Comparison of ENCODE assay signal across 27 cellular contexts in genomic region chr6:53494076-53494475, GRCh38. TPM values are rescaled to one million over a fixed set of nuclear protein-coding genes. Genes with fewer than 3 reads are reported as not detected.
DNase-seq lines count a peak whose midpoint lies in the region; ATAC-seq, FAIRE-seq and TF ChIP-seq lines count a peak whose summit lies in the region.
"Had no signal": no experiment of that assay in that cellular context is flagged by ENCODE, and none has a peak within 500 bp of the region (broad histone marks: within the 10 kb centered on the region; RNA-seq: fewer than 3 reads in every experiment).

No MANE protein-coding gene starts in this region.

- intact Hi-C loops in IMR-90 (cut with micrococcal nuclease) (no loop called here), endothelial cell of umbilical vein (cut with micrococcal nuclease) (no loop called here)

- H3K4ac ChIP-seq in IMR-90 (ENCODE audit: low read depth, low read length) (peak overlapping the region; percentile 85; the same call in 1 of the 2 replicates), mesenchymal stem cell (ENCODE audit: low read depth in 1 of 2, low read length in 2 of 2) (no peak overlapping the region)

- H2BK15ac ChIP-seq in IMR-90 (ENCODE audit: low read depth, low read length), result peak overlapping the region; percentile 61; the same call in 2 of the 3 replicates
- no peak overlapping the region for H2BK15ac ChIP-seq in mesenchymal stem cell (ENCODE audit: low read depth, poor library complexity, severe bottlenecking)

- no peak overlapping the region for H2AK9ac ChIP-seq in IMR-90 (replicated peaks; ENCODE audit: low read depth, low read length, poor library complexity)

- H4K20me1 ChIP-seq in IMR-90 (ENCODE audit: insufficient read depth, low read length) (no peaks in the 10 kb centered on the region; the same call in 1 of the 2 replicates), endothelial cell of umbilical vein (replicated peaks; ENCODE audit: control insufficient read depth, extremely low read depth, insufficient read depth, low read length) (no peaks in the 10 kb centered on the region)
- H4K20me1 ChIP-seq: BLaER1 had no signal

- peak; percentile 65 for DNase-seq in IMR-90
- peak; percentile 16 for DNase-seq in endothelial cell of umbilical vein (ENCODE audit: low read depth, low spot score)
- DNase-seq in mesenchymal stem cell, result peak; percentile 38
- DNase-seq in cortex of kidney (lab: John Stamatoyannopoulos, UW), result no peak
- no peak for DNase-seq in DMS 273 (lab: John Stamatoyannopoulos, UW; ENCODE audit: unreplicated experiment)
- DNase-seq: activated CD4-positive, alpha-beta T cell treated with anti-CD3 and anti-CD28 coated beads for 1 hour; activated CD8-positive, alpha-beta T cell treated with anti-CD3 and anti-CD28 coated beads, Interleukin-2, amount 10 ng/mL, durations not matched to agents 7 days and 5 days; activated gamma-delta T cell treated with Interleukin-2 at 50 U/mL for 16 hours; activated naive CD8-positive, alpha-beta T cell treated with anti-CD3 and anti-CD28 coated beads, Interleukin-2, amount 50 U/mL, for 24 hours; activated T-cell treated with anti-CD3 and anti-CD28 coated beads for 4 hours; effector memory CD8-positive, alpha-beta T cell; GDM1; HCEC 1CT; left ventricle myocardium superior; naive thymus-derived CD4-positive, alpha-beta T cell; NCI-H1436 treated with DMSO at 0.1 percent for 48 hours; NCI-H2107; stimulated activated naive CD8-positive, alpha-beta T cell treated with anti-CD3 and anti-CD28 coated beads, Interleukin-15, amount 100 ng/mL, for 72 hours; tibial artery had no signal

- peak overlapping the region; percentile 64; the same call in 1 of the 2 replicates for H4K5ac ChIP-seq in IMR-90 (ENCODE audit: low read depth, low read length)

- H3K27me3 ChIP-seq in ACC112 (ENCODE audit: insufficient read depth, low read length), result no peaks in the 10 kb centered on the region
- H3K27me3 ChIP-seq in IMR-90 (ENCODE audit: control insufficient read depth, insufficient read depth, low read length), result no peaks in the 10 kb centered on the region
- no peaks in the 10 kb centered on the region for H3K27me3 ChIP-seq in endothelial cell of umbilical vein (ENCODE audit: control insufficient read depth in 2 of 2, insufficient read depth in 2 of 2, low read length in 2 of 2)
- no peaks in the 10 kb centered on the region for H3K27me3 ChIP-seq in mesenchymal stem cell (ENCODE audit: control insufficient read depth in 1 of 2, insufficient read depth in 1 of 2, low read length in 2 of 2)
- H3K27me3 ChIP-seq: BLaER1, esophagus muscularis mucosa, tibial artery had no signal

- H3K56ac ChIP-seq in IMR-90 (ENCODE audit: extremely low read depth, insufficient read depth, low read length), result no peak overlapping the region; the same call in 1 of the 2 replicates

- TF ChIP-seq RAD21 in IMR-90 (IDR thresholded peaks at IDR 0.05; ENCODE audit: low read length), result no peak

- H3K4me3 ChIP-seq in ACC112 (ENCODE audit: low read depth, low read length) (peak overlapping the region; percentile 76), IMR-90 (ENCODE audit: insufficient read depth, low read depth, low read length) (no peak overlapping the region; the same call in 1 of the 2 replicates), endothelial cell of umbilical vein (replicated peaks in 1 of 3; ENCODE audit: insufficient read depth in 1 of 3, low read depth in 1 of 3, low read length in 3 of 3) (no peak overlapping the region), mesenchymal stem cell (ENCODE audit: insufficient read depth in 1 of 2, low read depth in 1 of 2, low read length in 2 of 2) (peak overlapping the region in 1 of 2 experiments; percentile 42)
- H3K4me3 ChIP-seq: BLaER1, skin epidermis had no signal

- dilution Hi-C loops in IMR-90 (cut with HindIII; ENCODE audit: low sequenced_read_pairs, unreplicated experiment), result no loop called here
- dilution Hi-C loops in endothelial cell of umbilical vein (cut with MboI; ENCODE audit: extremely low pct_ligation_motif_present, low sequenced_read_pairs), result no loop called here

- H2AK5ac ChIP-seq in IMR-90 (ENCODE audit: low read depth, low read length), result 0 out of 2 replicates have a peak overlapping the region, but pooled peaks have one; percentile 37
- no peak overlapping the region for H2AK5ac ChIP-seq in mesenchymal stem cell (ENCODE audit: low read length, severe bottlenecking)

- H2BK5ac ChIP-seq in IMR-90 (ENCODE audit: low read depth, low read length, poor library complexity, severe bottlenecking) (peak overlapping the region; percentile 93), mesenchymal stem cell (ENCODE audit: low read depth, low read length, poor library complexity, severe bottlenecking) (no peak overlapping the region)

- no peak for TF ChIP-seq CTCF in IMR-90 (conservative IDR thresholded peaks at IDR 0.05; ENCODE audit: low read depth, low read length)
- no peak for TF ChIP-seq CTCF in endothelial cell of umbilical vein (IDR thresholded peaks at IDR 0.05; ENCODE audit: extremely low read depth in 1 of 2, insufficient read depth in 1 of 2, low read depth in 1 of 2, low read length in 2 of 2)

- H3K4me2 ChIP-seq in IMR-90 (ENCODE audit: low read depth, low read length), result peak overlapping the region; percentile 91; the same call in 1 of the 2 replicates
- no peak overlapping the region for H3K4me2 ChIP-seq in endothelial cell of umbilical vein (ENCODE audit: insufficient read depth, low read length)
- H3K4me2 ChIP-seq in mesenchymal stem cell (ENCODE audit: low read length, poor library complexity, severe bottlenecking), result no peak overlapping the region
- H3K4me2 ChIP-seq: BLaER1 had no signal

- H3K79me1 ChIP-seq in IMR-90 (ENCODE audit: low read depth in 1 of 2, low read length in 2 of 2), result peaks cover 0 to 1% of the 10 kb centered on the region in 2 experiments; a peak in 1 of 4 replicates
- no peaks in the 10 kb centered on the region for H3K79me1 ChIP-seq in mesenchymal stem cell (replicated peaks; ENCODE audit: low read length, poor library complexity, severe bottlenecking)

- ATAC-seq in IMR-90 (ENCODE audit: low read depth) (peak; percentile 16), HG02852 (IDR thresholded peaks at IDR 0.05; ENCODE audit: unreplicated experiment) (no peak), HG02973 (IDR thresholded peaks at IDR 0.05; ENCODE audit: unreplicated experiment) (no peak)
- ATAC-seq: effector memory CD8-positive, alpha-beta T cell; naive thymus-derived CD4-positive, alpha-beta T cell had no signal

- BruUV-seq in IMR-90 (replicated peaks; lab: Mats Ljungman, UMichigan) (no TSS peak), endothelial cell of umbilical vein (replicated peaks; lab: Mats Ljungman, UMichigan) (no TSS peak)

- no peak for TF ChIP-seq POLR2A in IMR-90 (IDR thresholded peaks at IDR 0.05; ENCODE audit: low read depth, low read length)
- no peak for TF ChIP-seq POLR2A in endothelial cell of umbilical vein (IDR thresholded peaks at IDR 0.05; ENCODE audit: low read depth, low read length)

- in situ Hi-C loops in IMR-90 (cut with MboI; ENCODE audit: low sequenced_read_pairs), result loop anchor here (5.0 kb wide), 1 partner anchor 463 kb away; no protein-coding TSS in a partner anchor

- H4K91ac ChIP-seq in IMR-90 (ENCODE audit: insufficient read depth, low read depth, low read length), result peak overlapping the region; percentile 71
- no peak overlapping the region for H4K91ac ChIP-seq in mesenchymal stem cell (ENCODE audit: low read length)

- peak overlapping the region; percentile 87 for H2BK20ac ChIP-seq in IMR-90 (ENCODE audit: low read depth, low read length)

- H3K18ac ChIP-seq in IMR-90 (ENCODE audit: low read depth, low read length) (peak overlapping the region; percentile 82; the same call in 1 of the 2 replicates), mesenchymal stem cell (ENCODE audit: low read depth in 1 of 2, low read length in 2 of 2) (peak overlapping the region in 1 of 2 experiments; percentile 85)

- CTCF ChIA-PET in IMR-90 (lab: Yijun Ruan, JAX), result interaction anchor here (0.6 to 2.7 kb wide), 15 partner anchors 10 to 462 kb away, joined by 3 to 24 read pairs (median 6); no protein-coding TSS in a partner anchor
- CTCF ChIA-PET in endothelial cell of umbilical vein (lab: Charles Lee), result interaction anchor here (0.6 to 6.2 kb wide), 27 partner anchors 9 to 462 kb away, joined by 3 to 81 read pairs (median 7); partner anchors contain the start of gene GCLC

- H3K27ac ChIP-seq in ACC112 (ENCODE audit: low read depth, low read length) (peak overlapping the region; percentile 23; the same call in 1 of the 2 replicates), IMR-90 (ENCODE audit: insufficient read depth, low read length) (peak overlapping the region; percentile 63; the same call in 1 of the 2 replicates), endothelial cell of umbilical vein (ENCODE audit: insufficient read depth, low read depth, low read length) (no peak overlapping the region), mesenchymal stem cell (ENCODE audit: low read length, poor library complexity, severe bottlenecking) (no peak overlapping the region)
- H3K27ac ChIP-seq: BLaER1, skin epidermis had no signal

- peak overlapping the region; percentile 84 for H2AFZ ChIP-seq in ACC112 (ENCODE audit: low read length, unreplicated experiment)
- H2AFZ ChIP-seq in IMR-90 (replicated peaks; ENCODE audit: low read length, poor library complexity), result no peak overlapping the region
- no peak overlapping the region for H2AFZ ChIP-seq in endothelial cell of umbilical vein (ENCODE audit: low read depth, low read length)
- H2AFZ ChIP-seq in mesenchymal stem cell (ENCODE audit: low read depth, low read length), result no peak overlapping the region

- H3K23ac ChIP-seq in IMR-90 (ENCODE audit: low read depth, low read length) (peak overlapping the region; percentile 64), mesenchymal stem cell (ENCODE audit: low read length in 2 of 2) (no peak overlapping the region)

- H3K9me1 ChIP-seq in IMR-90 (ENCODE audit: insufficient read depth, low read length) (peaks cover 12% of the 10 kb centered on the region), endothelial cell of umbilical vein (replicated peaks; ENCODE audit: control insufficient read depth, extremely low read depth, insufficient read depth, low read length) (no peaks in the 10 kb centered on the region)

- H3K9me3 ChIP-seq in IMR-90 (ENCODE audit: control insufficient read depth, insufficient read depth, low read length) (no peaks in the 10 kb centered on the region), endothelial cell of umbilical vein (replicated peaks; ENCODE audit: control insufficient read depth, insufficient read depth, low read length) (no peaks in the 10 kb centered on the region), mesenchymal stem cell (ENCODE audit: control insufficient read depth, low read length) (no peaks in the 10 kb centered on the region)
- H3K9me3 ChIP-seq: BLaER1, esophagus muscularis mucosa, tibial artery had no signal

- peak overlapping the region; percentile 90 for H2BK120ac ChIP-seq in IMR-90 (ENCODE audit: low read depth, low read length)
- no peak overlapping the region for H2BK120ac ChIP-seq in mesenchymal stem cell (ENCODE audit: low read depth, low read length)

- no peak overlapping the region for H2BK12ac ChIP-seq in mesenchymal stem cell (ENCODE audit: low read length in 2 of 2)

- H3K14ac ChIP-seq in IMR-90 (replicated peaks; ENCODE audit: low read depth, low read length), result peak overlapping the region; percentile 29; the same call in 1 of the 2 replicates
- H3K14ac ChIP-seq in mesenchymal stem cell (ENCODE audit: low read length in 2 of 2), result no peak overlapping the region

- no CpG with 5 or more reads among the region's 4 CpGs for WGBS in IMR-90 (ENCODE audit: extremely low coverage in 2 of 2, insufficient read length in 1 of 2), 2 experiments
- WGBS in mesenchymal stem cell, result 100% methylated on average over 2 of the region's 4 CpGs

- peak overlapping the region in 1 of 2 experiments; percentile 66; a peak in 1 of 4 replicates for H4K8ac ChIP-seq in IMR-90 (ENCODE audit: low read depth in 2 of 2, low read length in 2 of 2)
- no peak overlapping the region for H4K8ac ChIP-seq in mesenchymal stem cell (ENCODE audit: low read length)

- H3K79me2 ChIP-seq in ACC112 (ENCODE audit: control insufficient read depth, insufficient read depth, low read length, unreplicated experiment) (no peaks in the 10 kb centered on the region), endothelial cell of umbilical vein (ENCODE audit: control insufficient read depth, insufficient read depth, low read length) (no peaks in the 10 kb centered on the region)

- no peak for FAIRE-seq in endothelial cell of umbilical vein (lab: Jason Lieb, UNC)
- FAIRE-seq: GM19239, islet of Langerhans had no signal

- POLR2A ChIA-PET in IMR-90 (lab: Charles Lee; ENCODE audit: unreplicated experiment) (no interaction called here), endothelial cell of umbilical vein (lab: Charles Lee) (no interaction called here)

- H3K36me3 ChIP-seq in ACC112 (ENCODE audit: insufficient read depth, low read length) (peaks cover 5% of the 10 kb centered on the region; the same call in 1 of the 2 replicates), IMR-90 (ENCODE audit: control insufficient read depth, insufficient read depth, low read length) (peaks cover 5% of the 10 kb centered on the region), endothelial cell of umbilical vein (ENCODE audit: control insufficient read depth in 2 of 2, extremely low read depth in 1 of 2, insufficient read depth in 2 of 2, low read length in 2 of 2) (peaks cover 0 to 2% of the 10 kb centered on the region in 2 experiments), mesenchymal stem cell (ENCODE audit: control insufficient read depth in 1 of 2, insufficient read depth in 2 of 2, low read depth in 1 of 2, low read length in 2 of 2) (peaks cover 2 to 8% of the 10 kb centered on the region in 2 experiments)

- H3K4me1 ChIP-seq in ACC112 (ENCODE audit: control insufficient read depth, insufficient read depth, low read length, unreplicated experiment), result peaks cover 36% of the 10 kb centered on the region
- H3K4me1 ChIP-seq in IMR-90 (ENCODE audit: control insufficient read depth, insufficient read depth, low read length), result peaks cover 20% of the 10 kb centered on the region
- no peaks in the 10 kb centered on the region for H3K4me1 ChIP-seq in endothelial cell of umbilical vein (ENCODE audit: control insufficient read depth, extremely low read depth, insufficient read depth, low read length)
- H3K4me1 ChIP-seq in mesenchymal stem cell (ENCODE audit: control insufficient read depth, insufficient read depth, low read depth, low read length), result peaks cover 4% of the 10 kb centered on the region
- H3K4me1 ChIP-seq: BLaER1 had no signal

- H3K9ac ChIP-seq in IMR-90 (ENCODE audit: low read depth, low read length) (no peak overlapping the region), endothelial cell of umbilical vein (replicated peaks; ENCODE audit: extremely low read depth, insufficient read depth, low read length) (no peak overlapping the region), mesenchymal stem cell (ENCODE audit: low read length) (peak overlapping the region; percentile 80)
- H3K9ac ChIP-seq: BLaER1 had no signal

RNA-seq across cellular contexts. Expression of gene GCLC, which starts 50.8 kb away (rescaled TPM):
- 20.8 and 24.2 TPM in 2 replicates for total RNA-seq in IMR-90 (2012; rRNA removed)
- 10.0 and 14.2 TPM in 2 replicates for polyA plus RNA-seq in IMR-90 (2012; rRNA removed)
- polyA plus RNA-seq in IMR-90 (2012; cell fraction: cytosol; rRNA removed), result 2.5 and 2.8 TPM in 2 replicates
- 4.8 and 35.5 TPM in 2 replicates for polyA plus RNA-seq in IMR-90 (2012; cell fraction: nucleus; rRNA removed; ENCODE audit: low replicate concordance)
- 17.3 and 22.8 TPM in 2 replicates for total RNA-seq in endothelial cell of umbilical vein
- polyA plus RNA-seq in endothelial cell of umbilical vein, result 7.2 and 7.3 TPM in 2 replicates
- 9.2 and 11.2 TPM in 2 replicates for polyA plus RNA-seq in endothelial cell of umbilical vein (2011; cell fraction: cytosol; rRNA removed)
- 24.8 and 29.0 TPM in 2 replicates for polyA plus RNA-seq in endothelial cell of umbilical vein (2011; cell fraction: nucleus; rRNA removed)
- polyA plus RNA-seq in endothelial cell of umbilical vein (2012), result 15.9 and 18.9 TPM in 2 replicates
- polyA minus RNA-seq in endothelial cell of umbilical vein, result 25.9 and 26.3 TPM in 2 replicates
- polyA minus RNA-seq in endothelial cell of umbilical vein (2011; cell fraction: cytosol; rRNA and poly(A)+ RNA removed), result 18.5 TPM
- polyA minus RNA-seq in endothelial cell of umbilical vein (2011; cell fraction: nucleus; rRNA and poly(A)+ RNA removed), result 21.6 and 32.4 TPM in 2 replicates
- 16.7 TPM for polyA plus RNA-seq in mesenchymal stem cell (2013, experiment 1 of 2)
- 20.0 TPM for polyA plus RNA-seq in mesenchymal stem cell (2013, experiment 2 of 2)

Comparison
In these comparisons a context has a peak if more than half of its experiments do, and no peak if none do; other contexts are left out.
1. H3K27ac ChIP-seq: peak in ACC112 (single experiment) and IMR-90 (single experiment); none in endothelial cell of umbilical vein (single experiment) and mesenchymal stem cell (single experiment).
2. DNase-seq: peak in IMR-90 (single experiment), endothelial cell of umbilical vein (single experiment) and mesenchymal stem cell (single experiment); none in cortex of kidney (single experiment) and DMS 273 (single experiment).